Comparison of ENCODE assay signal across 1 cellular context in the genomic region with DNA sequence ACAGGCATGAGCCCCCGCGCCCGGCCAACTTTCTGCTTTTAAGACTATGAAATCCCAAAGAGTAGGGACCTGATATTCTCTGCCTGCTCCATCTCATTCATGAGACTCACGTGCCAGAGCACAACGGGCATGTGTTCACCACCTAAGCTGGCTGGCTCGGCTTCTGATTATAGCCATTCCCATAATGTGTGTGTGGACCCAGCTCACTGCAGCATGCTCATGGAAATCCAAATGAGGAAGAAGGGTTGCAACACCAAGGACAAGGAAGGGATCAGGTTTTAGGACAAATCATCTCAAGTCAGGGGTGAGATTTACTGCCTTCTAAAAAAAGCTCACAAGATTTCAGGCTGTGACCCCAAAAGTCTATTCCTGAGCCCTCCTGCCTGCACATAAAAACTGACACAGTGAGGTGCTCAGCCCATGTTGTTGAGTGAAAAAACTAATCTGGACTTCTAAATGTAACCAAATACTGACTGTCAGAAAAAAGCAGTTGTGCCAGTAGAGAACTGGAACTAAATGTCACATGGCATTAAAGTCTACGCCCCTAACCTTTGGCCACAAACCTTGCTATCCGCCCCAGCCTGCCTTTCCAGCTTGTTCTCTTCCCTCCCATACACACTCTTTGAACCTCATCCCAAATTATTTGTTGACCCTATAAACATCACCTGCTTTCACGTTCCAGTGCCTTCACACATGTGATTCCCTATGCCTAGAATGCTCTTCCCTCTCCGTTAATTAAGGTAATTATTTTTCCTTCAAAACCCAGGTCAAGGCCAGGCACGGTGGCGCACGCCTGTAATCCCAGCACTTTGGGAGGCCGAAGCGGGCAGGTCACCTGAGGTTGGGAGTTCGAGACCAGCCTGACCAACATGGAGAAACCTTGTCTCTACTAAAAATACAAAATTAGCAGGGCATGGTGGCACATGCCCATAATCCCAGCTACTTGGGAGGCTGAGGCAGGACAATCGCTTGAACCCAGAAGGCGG.
TF ChIP-seq lines count a peak whose summit lies in the region.

No MANE protein-coding gene starts in this region.

TF ChIP-seq in HepG2, 621 proteins besides CTCF, POLR2A, EP300 and RAD21 (continued from another document):
- TF ChIP-seq, protein P1, sequence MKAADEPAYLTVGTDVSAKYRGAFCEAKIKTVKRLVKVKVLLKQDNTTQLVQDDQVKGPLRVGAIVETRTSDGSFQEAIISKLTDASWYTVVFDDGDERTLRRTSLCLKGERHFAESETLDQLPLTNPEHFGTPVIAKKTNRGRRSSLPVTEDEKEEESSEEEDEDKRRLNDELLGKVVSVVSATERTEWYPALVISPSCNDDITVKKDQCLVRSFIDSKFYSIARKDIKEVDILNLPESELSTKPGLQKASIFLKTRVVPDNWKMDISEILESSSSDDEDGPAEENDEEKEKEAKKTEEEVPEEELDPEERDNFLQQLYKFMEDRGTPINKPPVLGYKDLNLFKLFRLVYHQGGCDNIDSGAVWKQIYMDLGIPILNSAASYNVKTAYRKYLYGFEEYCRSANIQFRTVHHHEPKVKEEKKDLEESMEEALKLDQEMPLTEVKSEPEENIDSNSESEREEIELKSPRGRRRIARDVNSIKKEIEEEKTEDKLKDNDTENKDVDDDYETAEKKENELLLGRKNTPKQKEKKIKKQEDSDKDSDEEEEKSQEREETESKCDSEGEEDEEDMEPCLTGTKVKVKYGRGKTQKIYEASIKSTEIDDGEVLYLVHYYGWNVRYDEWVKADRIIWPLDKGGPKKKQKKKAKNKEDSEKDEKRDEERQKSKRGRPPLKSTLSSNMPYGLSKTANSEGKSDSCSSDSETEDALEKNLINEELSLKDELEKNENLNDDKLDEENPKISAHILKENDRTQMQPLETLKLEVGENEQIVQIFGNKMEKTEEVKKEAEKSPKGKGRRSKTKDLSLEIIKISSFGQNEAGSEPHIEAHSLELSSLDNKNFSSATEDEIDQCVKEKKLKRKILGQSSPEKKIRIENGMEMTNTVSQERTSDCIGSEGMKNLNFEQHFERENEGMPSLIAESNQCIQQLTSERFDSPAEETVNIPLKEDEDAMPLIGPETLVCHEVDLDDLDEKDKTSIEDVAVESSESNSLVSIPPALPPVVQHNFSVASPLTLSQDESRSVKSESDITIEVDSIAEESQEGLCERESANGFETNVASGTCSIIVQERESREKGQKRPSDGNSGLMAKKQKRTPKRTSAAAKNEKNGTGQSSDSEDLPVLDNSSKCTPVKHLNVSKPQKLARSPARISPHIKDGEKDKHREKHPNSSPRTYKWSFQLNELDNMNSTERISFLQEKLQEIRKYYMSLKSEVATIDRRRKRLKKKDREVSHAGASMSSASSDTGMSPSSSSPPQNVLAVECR (CRISPR knock-in tag; IDR thresholded peaks at IDR 0.05; ENCODE audit: borderline replicate concordance) = 0 out of 2 replicates have a peak, but pooled peaks have one; percentile 17
- TF ChIP-seq, protein P2, sequence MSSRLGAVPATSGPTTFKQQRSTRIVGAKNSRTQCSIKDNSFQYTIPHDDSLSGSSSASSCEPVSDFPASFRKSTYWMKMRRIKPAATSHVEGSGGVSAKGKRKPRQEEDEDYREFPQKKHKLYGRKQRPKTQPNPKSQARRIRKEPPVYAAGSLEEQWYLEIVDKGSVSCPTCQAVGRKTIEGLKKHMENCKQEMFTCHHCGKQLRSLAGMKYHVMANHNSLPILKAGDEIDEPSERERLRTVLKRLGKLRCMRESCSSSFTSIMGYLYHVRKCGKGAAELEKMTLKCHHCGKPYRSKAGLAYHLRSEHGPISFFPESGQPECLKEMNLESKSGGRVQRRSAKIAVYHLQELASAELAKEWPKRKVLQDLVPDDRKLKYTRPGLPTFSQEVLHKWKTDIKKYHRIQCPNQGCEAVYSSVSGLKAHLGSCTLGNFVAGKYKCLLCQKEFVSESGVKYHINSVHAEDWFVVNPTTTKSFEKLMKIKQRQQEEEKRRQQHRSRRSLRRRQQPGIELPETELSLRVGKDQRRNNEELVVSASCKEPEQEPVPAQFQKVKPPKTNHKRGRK (CRISPR knock-in tag; IDR thresholded peaks at IDR 0.05) = no peak
- 0 out of 2 replicates have a peak, but pooled peaks have one; percentile 37 for TF ChIP-seq KDM1A (CRISPR knock-in tag; IDR thresholded peaks at IDR 0.05)
- TF ChIP-seq, protein P3, sequence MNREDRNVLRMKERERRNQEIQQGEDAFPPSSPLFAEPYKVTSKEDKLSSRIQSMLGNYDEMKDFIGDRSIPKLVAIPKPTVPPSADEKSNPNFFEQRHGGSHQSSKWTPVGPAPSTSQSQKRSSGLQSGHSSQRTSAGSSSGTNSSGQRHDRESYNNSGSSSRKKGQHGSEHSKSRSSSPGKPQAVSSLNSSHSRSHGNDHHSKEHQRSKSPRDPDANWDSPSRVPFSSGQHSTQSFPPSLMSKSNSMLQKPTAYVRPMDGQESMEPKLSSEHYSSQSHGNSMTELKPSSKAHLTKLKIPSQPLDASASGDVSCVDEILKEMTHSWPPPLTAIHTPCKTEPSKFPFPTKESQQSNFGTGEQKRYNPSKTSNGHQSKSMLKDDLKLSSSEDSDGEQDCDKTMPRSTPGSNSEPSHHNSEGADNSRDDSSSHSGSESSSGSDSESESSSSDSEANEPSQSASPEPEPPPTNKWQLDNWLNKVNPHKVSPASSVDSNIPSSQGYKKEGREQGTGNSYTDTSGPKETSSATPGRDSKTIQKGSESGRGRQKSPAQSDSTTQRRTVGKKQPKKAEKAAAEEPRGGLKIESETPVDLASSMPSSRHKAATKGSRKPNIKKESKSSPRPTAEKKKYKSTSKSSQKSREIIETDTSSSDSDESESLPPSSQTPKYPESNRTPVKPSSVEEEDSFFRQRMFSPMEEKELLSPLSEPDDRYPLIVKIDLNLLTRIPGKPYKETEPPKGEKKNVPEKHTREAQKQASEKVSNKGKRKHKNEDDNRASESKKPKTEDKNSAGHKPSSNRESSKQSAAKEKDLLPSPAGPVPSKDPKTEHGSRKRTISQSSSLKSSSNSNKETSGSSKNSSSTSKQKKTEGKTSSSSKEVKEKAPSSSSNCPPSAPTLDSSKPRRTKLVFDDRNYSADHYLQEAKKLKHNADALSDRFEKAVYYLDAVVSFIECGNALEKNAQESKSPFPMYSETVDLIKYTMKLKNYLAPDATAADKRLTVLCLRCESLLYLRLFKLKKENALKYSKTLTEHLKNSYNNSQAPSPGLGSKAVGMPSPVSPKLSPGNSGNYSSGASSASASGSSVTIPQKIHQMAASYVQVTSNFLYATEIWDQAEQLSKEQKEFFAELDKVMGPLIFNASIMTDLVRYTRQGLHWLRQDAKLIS (CRISPR knock-in tag; IDR thresholded peaks at IDR 0.05) = no peak
- TF ChIP-seq RAD51 (IDR thresholded peaks at IDR 0.05; ENCODE audit: borderline replicate concordance) = no peak
- TF ChIP-seq GATAD2A (CRISPR knock-in tag; IDR thresholded peaks at IDR 0.05) = no peak
- TF ChIP-seq, protein P4, sequence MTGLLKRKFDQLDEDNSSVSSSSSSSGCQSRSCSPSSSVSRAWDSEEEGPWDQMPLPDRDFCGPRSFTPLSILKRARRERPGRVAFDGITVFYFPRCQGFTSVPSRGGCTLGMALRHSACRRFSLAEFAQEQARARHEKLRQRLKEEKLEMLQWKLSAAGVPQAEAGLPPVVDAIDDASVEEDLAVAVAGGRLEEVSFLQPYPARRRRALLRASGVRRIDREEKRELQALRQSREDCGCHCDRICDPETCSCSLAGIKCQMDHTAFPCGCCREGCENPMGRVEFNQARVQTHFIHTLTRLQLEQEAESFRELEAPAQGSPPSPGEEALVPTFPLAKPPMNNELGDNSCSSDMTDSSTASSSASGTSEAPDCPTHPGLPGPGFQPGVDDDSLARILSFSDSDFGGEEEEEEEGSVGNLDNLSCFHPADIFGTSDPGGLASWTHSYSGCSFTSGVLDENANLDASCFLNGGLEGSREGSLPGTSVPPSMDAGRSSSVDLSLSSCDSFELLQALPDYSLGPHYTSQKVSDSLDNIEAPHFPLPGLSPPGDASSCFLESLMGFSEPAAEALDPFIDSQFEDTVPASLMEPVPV (CRISPR knock-in tag; IDR thresholded peaks at IDR 0.05) = no peak
- TF ChIP-seq ZNF441 (CRISPR knock-in tag; IDR thresholded peaks at IDR 0.05; ENCODE audit: borderline replicate concordance) = no peak
- TF ChIP-seq ZNF501 (CRISPR knock-in tag; IDR thresholded peaks at IDR 0.05) = no peak
- TF ChIP-seq POLR2AphosphoS2 (IDR thresholded peaks at IDR 0.05; ENCODE audit: low read depth, low read length) = no peak
- TF ChIP-seq, protein P5, sequence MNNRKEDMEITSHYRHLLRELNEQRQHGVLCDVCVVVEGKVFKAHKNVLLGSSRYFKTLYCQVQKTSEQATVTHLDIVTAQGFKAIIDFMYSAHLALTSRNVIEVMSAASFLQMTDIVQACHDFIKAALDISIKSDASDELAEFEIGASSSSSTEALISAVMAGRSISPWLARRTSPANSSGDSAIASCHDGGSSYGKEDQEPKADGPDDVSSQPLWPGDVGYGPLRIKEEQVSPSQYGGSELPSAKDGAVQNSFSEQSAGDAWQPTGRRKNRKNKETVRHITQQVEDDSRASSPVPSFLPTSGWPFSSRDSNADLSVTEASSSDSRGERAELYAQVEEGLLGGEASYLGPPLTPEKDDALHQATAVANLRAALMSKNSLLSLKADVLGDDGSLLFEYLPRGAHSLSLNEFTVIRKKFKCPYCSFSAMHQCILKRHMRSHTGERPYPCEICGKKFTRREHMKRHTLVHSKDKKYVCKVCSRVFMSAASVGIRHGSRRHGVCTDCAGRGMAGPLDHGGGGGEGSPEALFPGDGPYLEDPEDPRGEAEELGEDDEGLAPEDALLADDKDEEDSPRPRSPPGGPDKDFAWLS (CRISPR knock-in tag; IDR thresholded peaks at IDR 0.05; ENCODE audit: borderline replicate concordance) = no peak
- no peak for TF ChIP-seq SCMH1 (CRISPR knock-in tag; IDR thresholded peaks at IDR 0.05; ENCODE audit: borderline replicate concordance)
- no peak for TF ChIP-seq ZBTB8A (CRISPR knock-in tag; IDR thresholded peaks at IDR 0.05; ENCODE audit: borderline replicate concordance, low read depth)
- TF ChIP-seq ARNT2 (CRISPR knock-in tag; IDR thresholded peaks at IDR 0.05; ENCODE audit: low read depth) = no peak
- TF ChIP-seq, protein P6, sequence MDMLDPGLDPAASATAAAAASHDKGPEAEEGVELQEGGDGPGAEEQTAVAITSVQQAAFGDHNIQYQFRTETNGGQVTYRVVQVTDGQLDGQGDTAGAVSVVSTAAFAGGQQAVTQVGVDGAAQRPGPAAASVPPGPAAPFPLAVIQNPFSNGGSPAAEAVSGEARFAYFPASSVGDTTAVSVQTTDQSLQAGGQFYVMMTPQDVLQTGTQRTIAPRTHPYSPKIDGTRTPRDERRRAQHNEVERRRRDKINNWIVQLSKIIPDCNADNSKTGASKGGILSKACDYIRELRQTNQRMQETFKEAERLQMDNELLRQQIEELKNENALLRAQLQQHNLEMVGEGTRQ (IDR thresholded peaks at IDR 0.05; ENCODE audit: low read depth, low read length) = no peak
- TF ChIP-seq, protein P6 (CRISPR knock-in tag; IDR thresholded peaks at IDR 0.05; ENCODE audit: borderline replicate concordance) = peak; percentile 14; the same call in 1 of the 2 replicates
- no peak for TF ChIP-seq SP4 (CRISPR knock-in tag; IDR thresholded peaks at IDR 0.05)
- TF ChIP-seq SPEN (CRISPR knock-in tag; IDR thresholded peaks at IDR 0.05; ENCODE audit: low read depth) = no peak
- TF ChIP-seq, protein P7, sequence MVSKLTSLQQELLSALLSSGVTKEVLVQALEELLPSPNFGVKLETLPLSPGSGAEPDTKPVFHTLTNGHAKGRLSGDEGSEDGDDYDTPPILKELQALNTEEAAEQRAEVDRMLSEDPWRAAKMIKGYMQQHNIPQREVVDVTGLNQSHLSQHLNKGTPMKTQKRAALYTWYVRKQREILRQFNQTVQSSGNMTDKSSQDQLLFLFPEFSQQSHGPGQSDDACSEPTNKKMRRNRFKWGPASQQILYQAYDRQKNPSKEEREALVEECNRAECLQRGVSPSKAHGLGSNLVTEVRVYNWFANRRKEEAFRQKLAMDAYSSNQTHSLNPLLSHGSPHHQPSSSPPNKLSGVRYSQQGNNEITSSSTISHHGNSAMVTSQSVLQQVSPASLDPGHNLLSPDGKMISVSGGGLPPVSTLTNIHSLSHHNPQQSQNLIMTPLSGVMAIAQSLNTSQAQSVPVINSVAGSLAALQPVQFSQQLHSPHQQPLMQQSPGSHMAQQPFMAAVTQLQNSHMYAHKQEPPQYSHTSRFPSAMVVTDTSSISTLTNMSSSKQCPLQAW (CRISPR knock-in tag; IDR thresholded peaks at IDR 0.05) = 0 out of 2 replicates have a peak, but pooled peaks have one; percentile 47
- no peak for TF ChIP-seq ZNF550 (CRISPR knock-in tag; IDR thresholded peaks at IDR 0.05; ENCODE audit: borderline replicate concordance)
- TF ChIP-seq MTA1 (CRISPR knock-in tag; IDR thresholded peaks at IDR 0.05; ENCODE audit: borderline replicate concordance) = no peak
- TF ChIP-seq LCORL (IDR thresholded peaks at IDR 0.05) = no peak
- TF ChIP-seq LCORL (CRISPR knock-in tag; IDR thresholded peaks at IDR 0.05) = peak; percentile 49; the same call in 1 of the 2 replicates
- TF ChIP-seq, protein P8, sequence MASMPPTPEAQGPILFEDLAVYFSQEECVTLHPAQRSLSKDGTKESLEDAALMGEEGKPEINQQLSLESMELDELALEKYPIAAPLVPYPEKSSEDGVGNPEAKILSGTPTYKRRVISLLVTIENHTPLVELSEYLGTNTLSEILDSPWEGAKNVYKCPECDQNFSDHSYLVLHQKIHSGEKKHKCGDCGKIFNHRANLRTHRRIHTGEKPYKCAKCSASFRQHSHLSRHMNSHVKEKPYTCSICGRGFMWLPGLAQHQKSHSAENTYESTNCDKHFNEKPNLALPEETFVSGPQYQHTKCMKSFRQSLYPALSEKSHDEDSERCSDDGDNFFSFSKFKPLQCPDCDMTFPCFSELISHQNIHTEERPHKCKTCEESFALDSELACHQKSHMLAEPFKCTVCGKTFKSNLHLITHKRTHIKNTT (CRISPR knock-in tag; IDR thresholded peaks at IDR 0.05) = no peak
- TF ChIP-seq PLRG1 (conservative IDR thresholded peaks at IDR 0.05) = no peak
- TF ChIP-seq JUND (CRISPR knock-in tag; IDR thresholded peaks at IDR 0.05) = no peak
- peak; percentile 34 for TF ChIP-seq SAP130 (CRISPR knock-in tag; IDR thresholded peaks at IDR 0.05; ENCODE audit: low read depth)
- TF ChIP-seq ZFY (CRISPR knock-in tag; IDR thresholded peaks at IDR 0.05) = no peak
- TF ChIP-seq ZNF354B (CRISPR knock-in tag; IDR thresholded peaks at IDR 0.05) = no peak
